35 cellular contexts compared by ENCODE assay signal in genomic region chr3:78827618-78828017, GRCh38.
"Had no signal": no experiment of that assay in that cellular context is flagged by ENCODE, and none has a peak within 500 bp of the region (broad histone marks: within the 10 kb centered on the region; RNA-seq: fewer than 3 reads in every experiment).

No MANE protein-coding gene starts in this region.

- H3K4me3 ChIP-seq: MG63 had no signal

- H3K27me3 ChIP-seq: MG63 had no signal

- H3K9me3 ChIP-seq: MG63 had no signal

- DNase-seq: Karpas-422, Kasumi-1, MG63, MM.1S, MV-4-11, NCI-H1048, NCI-H1092, NCI-H1092 treated with DMSO at 0.1 percent for 48 hours, NCI-H1105, NCI-H1105 treated with DMSO at 0.1 percent for 48 hours, NCI-H1417, NCI-H1417 treated with DMSO at 0.1 percent for 48 hours, NCI-H1436, NCI-H1436 treated with DMSO at 0.1 percent for 48 hours, NCI-H146, NCI-H1694 treated with DMSO at 0.1 percent for 48 hours, NCI-H187, NCI-H187 treated with DMSO at 0.1 percent for 48 hours, NCI-H1930, NCI-H2029, NCI-H2029 treated with DMSO at 0.1 percent for 48 hours, NCI-H2081, NCI-H2081 treated with DMSO at 0.1 percent for 48 hours, NCI-H2107, NCI-H2171, NCI-H2171 treated with DMSO at 0.1 percent for 48 hours, NCI-H2227 treated with DMSO at 0.1 percent for 48 hours, NCI-H226, NCI-H345, NCI-H446, NCI-H446 treated with DMSO at 0.1 percent for 48 hours, NCI-H510A, NCI-H510A treated with DMSO at 0.1 percent for 48 hours, NCI-H524, NCI-H524 treated with DMSO at 0.1 percent for 48 hours had no signal

- H3K36me3 ChIP-seq: MG63 had no signal
